ENCODE assay signal across 18 cellular contexts in genomic region chr22:44743804-44744211, GRCh38. TPM values are rescaled to one million over a fixed set of nuclear protein-coding genes. Genes with fewer than 3 reads are reported as not detected.
DNase-seq lines count a peak whose midpoint lies in the region; FAIRE-seq and TF ChIP-seq lines count a peak whose summit lies in the region.
"Had no signal": no experiment of that assay in that cellular context is flagged by ENCODE, and none has a peak within 500 bp of the region (broad histone marks: within the 10 kb centered on the region; RNA-seq: fewer than 3 reads in every experiment).

No MANE protein-coding gene starts in this region.

- peaks cover 35% of the 10 kb centered on the region for H3K4me1 Mint-ChIP-seq in progenitor cell of endocrine pancreas (ENCODE audit: low read depth)
- H3K4me1 Mint-ChIP-seq: CD4-positive, CD25-positive, alpha-beta regulatory T cell had no signal

- no peak overlapping the region for H3K4me3 ChIP-seq in fibroblast of villous mesenchyme (ENCODE audit: low read depth, low read length)

- no peak for TF ChIP-seq POLR2A in GM12892 (IDR thresholded peaks at IDR 0.05; ENCODE audit: low read depth, low read length)

- DNase-seq in Caki2 (ENCODE audit: low read depth) (peak; percentile 57), NCI-H2227 (lab: John Stamatoyannopoulos, UW; ENCODE audit: unreplicated experiment) (peak; percentile 35), fibroblast of villous mesenchyme (ENCODE audit: low read depth) (peak; percentile 81), progenitor cell of endocrine pancreas (ENCODE audit: low spot score, unreplicated experiment) (no peak), GM12892 (ENCODE audit: insufficient read length) (no peak), SHP77 treated with DMSO at 0.1 percent for 48 hours (lab: John Stamatoyannopoulos, UW) (no peak), NCI-H2171 (lab: John Stamatoyannopoulos, UW) (no peak)
- DNase-seq: BE2C; CD4-positive, CD25-positive, alpha-beta regulatory T cell; COR-L47; DMS153; EL; NCI-H1105 treated with DMSO at 0.1 percent for 48 hours; NCI-H1694 treated with DMSO at 0.1 percent for 48 hours; NCI-H2107; NCI-H446; NCI-H526 treated with DMSO at 0.1 percent for 48 hours had no signal

- H3K27ac Mint-ChIP-seq in progenitor cell of endocrine pancreas: peak overlapping the region; percentile 57
- H3K27ac Mint-ChIP-seq: CD4-positive, CD25-positive, alpha-beta regulatory T cell had no signal

- no peaks in the 10 kb centered on the region for H3K27me3 Mint-ChIP-seq in progenitor cell of endocrine pancreas

- H3K9me3 Mint-ChIP-seq in progenitor cell of endocrine pancreas (ENCODE audit: low read depth): no peaks in the 10 kb centered on the region

- H3K36me3 Mint-ChIP-seq in progenitor cell of endocrine pancreas (ENCODE audit: insufficient read depth): no peaks in the 10 kb centered on the region
- H3K36me3 Mint-ChIP-seq: CD4-positive, CD25-positive, alpha-beta regulatory T cell had no signal

- no peak overlapping the region for H3K4me3 Mint-ChIP-seq in progenitor cell of endocrine pancreas (ENCODE audit: low read depth)
- H3K4me3 Mint-ChIP-seq: CD4-positive, CD25-positive, alpha-beta regulatory T cell had no signal

- no peak for FAIRE-seq in GM12892 (lab: Jason Lieb, UNC)
- FAIRE-seq: H1 had no signal

- no peak for TF ChIP-seq CTCF in fibroblast of villous mesenchyme (IDR thresholded peaks at IDR 0.05; ENCODE audit: insufficient read depth, low read depth, low read length)
- TF ChIP-seq CTCF in progenitor cell of endocrine pancreas (IDR thresholded peaks at IDR 0.05; ENCODE audit: unreplicated experiment): no peak

- in situ Hi-C loops in Caki2 (cut with HindIII; ENCODE audit: low pct_unique_long_range_greater_than_20kb, low sequenced_read_pairs): no loop called here

RNA-seq across cellular contexts. Expression of gene ARHGAP8, which starts 8.6 kb away (rescaled TPM):
- total RNA-seq in Caki2 (2014; rRNA removed; shearing (Covaris generic); ENCODE audit: low replicate concordance): 3.0 and 7.7 TPM in 2 replicates
- under 0.01 and 0.97 TPM in 2 replicates for total RNA-seq in fibroblast of villous mesenchyme
- 100 and 105 TPM in 2 replicates for total RNA-seq in progenitor cell of endocrine pancreas
- not detected for polyA plus RNA-seq in GM12892 (2012; ENCODE audit: missing spikeins)

RNA-seq across cellular contexts. Expression of gene PRR5, which starts 41.8 kb away (rescaled TPM):
- 51.9 and 65.0 TPM in 2 replicates for total RNA-seq in Caki2 (2014; rRNA removed; shearing (Covaris generic); ENCODE audit: low replicate concordance)
- total RNA-seq in fibroblast of villous mesenchyme: 12.9 and 16.4 TPM in 2 replicates
- 20.5 and 21.3 TPM in 2 replicates for total RNA-seq in progenitor cell of endocrine pancreas
- 0.66 TPM for polyA plus RNA-seq in GM12892 (2012; ENCODE audit: missing spikeins)

Comparison
In these comparisons a context has a peak if more than half of its experiments do, and no peak if none do; other contexts are left out.
1. DNase-seq: peak in Caki2 (single experiment), NCI-H2227 (single experiment) and fibroblast of villous mesenchyme (single experiment); none in progenitor cell of endocrine pancreas (single experiment), GM12892 (single experiment), SHP77 treated with DMSO at 0.1 percent for 48 hours (single experiment) and NCI-H2171 (single experiment).
2. RNA of gene ARHGAP8, which starts 8.6 kb away (total RNA-seq): 100 to 105 TPM in progenitor cell of endocrine pancreas; 3.0 to 7.7 TPM in Caki2 and under 0.01 to 0.97 TPM in fibroblast of villous mesenchyme; every median in the first group is over 10 times any median in the second.